ENCODE assay signal across 1 cellular context in genomic region chr20:33787253-33787891, GRCh38.
TF ChIP-seq lines count a peak whose summit lies in the region.

No MANE protein-coding gene starts in this region.

TF ChIP-seq in WTC11, 78 proteins besides CTCF, POLR2A, EP300 and RAD21 (continued from another document):
- TF ChIP-seq CDX4 (CRISPR knock-in tag; IDR thresholded peaks at IDR 0.05; ENCODE audit: borderline replicate concordance) (no peak), IRF2 (CRISPR knock-in tag; IDR thresholded peaks at IDR 0.05; ENCODE audit: borderline replicate concordance, low read depth) (no peak), FOXJ3 (CRISPR knock-in tag; IDR thresholded peaks at IDR 0.05; ENCODE audit: borderline replicate concordance) (no peak), ARID4B (CRISPR knock-in tag; IDR thresholded peaks at IDR 0.05; ENCODE audit: borderline replicate concordance) (no peak)
